ENCODE assay signal across 8 cellular contexts in genomic region chr22:43001271-43002197, GRCh38. TPM values are rescaled to one million over a fixed set of nuclear protein-coding genes. Genes with fewer than 3 reads are reported as not detected.
DNase-seq lines count a peak whose midpoint lies in the region; ATAC-seq and TF ChIP-seq lines count a peak whose summit lies in the region.

No MANE protein-coding gene starts in this region.

- ATAC-seq in HG02678 (IDR thresholded peaks at IDR 0.05; ENCODE audit: unreplicated experiment), result no peak
- no peak for ATAC-seq in HG02623 (IDR thresholded peaks at IDR 0.05; ENCODE audit: unreplicated experiment)

- H3K27ac ChIP-seq in caudate nucleus (ENCODE audit: low read depth, low read length), result peak overlapping the region; percentile 65
- peak overlapping the region; percentile 44 to 62 for H3K27ac ChIP-seq in mucosa of rectum (ENCODE audit: low read depth in 2 of 2, low read length in 2 of 2)
- H3K27ac ChIP-seq in Karpas-422 (ENCODE audit: low read length), result no peak overlapping the region

- H3K9me3 ChIP-seq in mucosa of rectum (ENCODE audit: control insufficient read depth in 2 of 2, low read length in 2 of 2) (no peaks in the 10 kb centered on the region), Karpas-422 (ENCODE audit: low read length) (no peaks in the 10 kb centered on the region)

- no peaks in the 10 kb centered on the region for H3K27me3 ChIP-seq in mucosa of rectum (ENCODE audit: control insufficient read depth in 2 of 2, insufficient read depth in 2 of 2, low read length in 2 of 2)
- no peaks in the 10 kb centered on the region; the same call in 1 of the 2 replicates for H3K27me3 ChIP-seq in Karpas-422 (ENCODE audit: low read length)

- H3K4me2 ChIP-seq in Karpas-422 (ENCODE audit: low read depth, low read length, poor library complexity, severe bottlenecking), result no peak overlapping the region

- H3K79me2 ChIP-seq in Karpas-422 (ENCODE audit: low read length), result no peaks in the 10 kb centered on the region

- no peak overlapping the region for H2AFZ ChIP-seq in Karpas-422 (ENCODE audit: low read length)

- TF ChIP-seq CTCF in AG10803 (conservative IDR thresholded peaks at IDR 0.05; ENCODE audit: low read length), result no peak

- peak overlapping the region; percentile 19 to 46 for H3K9ac ChIP-seq in mucosa of rectum (ENCODE audit: low read depth in 1 of 2, low read length in 2 of 2)
- no peak overlapping the region for H3K9ac ChIP-seq in Karpas-422 (ENCODE audit: low read length)

- no peaks in the 10 kb centered on the region for H3K36me3 ChIP-seq in mucosa of rectum (ENCODE audit: control insufficient read depth in 2 of 2, insufficient read depth in 2 of 2, low read length in 2 of 2)
- H3K36me3 ChIP-seq in Karpas-422 (ENCODE audit: insufficient read depth, low read length), result no peaks in the 10 kb centered on the region

- peaks cover 46 to 65% of the 10 kb centered on the region in 2 donors for H3K4me1 ChIP-seq in mucosa of rectum (ENCODE audit: control insufficient read depth in 2 of 2, insufficient read depth in 2 of 2, low read length in 2 of 2)
- H3K4me1 ChIP-seq in Karpas-422 (ENCODE audit: low read length), result no peaks in the 10 kb centered on the region

- DNase-seq in AG10803 (ENCODE audit: low read depth) (peak; percentile 74), MV-4-11 (lab: John Stamatoyannopoulos, UW) (peak; percentile 90), caudate nucleus (lab: John Stamatoyannopoulos, UW) (peak in 3 of 61 donors; percentile 7 to 38 (median 19)), Karpas-422 (no peak), germinal center (ENCODE audit: low spot score) (no peak)

- peaks cover 84% of the 10 kb centered on the region for H4K20me1 ChIP-seq in Karpas-422 (ENCODE audit: insufficient read depth, low read depth, low read length)

- H3K9me2 ChIP-seq in Karpas-422 (replicated peaks; ENCODE audit: insufficient read depth, low read length), result no peaks in the 10 kb centered on the region

- H3K4me3 ChIP-seq in AG10803 (ENCODE audit: low read length) (no peak overlapping the region), mucosa of rectum (ENCODE audit: low read length in 2 of 2) (no peak overlapping the region), Karpas-422 (ENCODE audit: low read length) (no peak overlapping the region)

RNA-seq across cellular contexts. Expression of gene PACSIN2, which starts 13.4 kb away (rescaled TPM):
- total RNA-seq in Karpas-422 (2014; rRNA removed; shearing (Covaris generic); ENCODE audit: low replicate concordance), result 8.3 and 10.9 TPM in 2 replicates

Comparison
In these comparisons a context has a peak if more than half of its experiments do, and no peak if none do; other contexts are left out.
1. DNase-seq: peak in AG10803 (single experiment) and MV-4-11 (single experiment); none in Karpas-422 (single experiment) and germinal center (single experiment).